In genomic region chr9:137268538-137269201, GRCh38 we compare ENCODE assay signal across 13 cellular contexts. TPM values are rescaled to one million over a fixed set of nuclear protein-coding genes. Genes with fewer than 3 reads are reported as not detected.
DNase-seq lines count a peak whose midpoint lies in the region; ATAC-seq and TF ChIP-seq lines count a peak whose summit lies in the region.
"Had no signal": no experiment of that assay in that cellular context is flagged by ENCODE, and none has a peak within 500 bp of the region (broad histone marks: within the 10 kb centered on the region; RNA-seq: fewer than 3 reads in every experiment).

No MANE protein-coding gene starts in this region.

- peaks cover 38% of the 10 kb centered on the region for H3K4me1 Mint-ChIP-seq in chondrocyte (ENCODE audit: low read depth)
- H3K4me1 Mint-ChIP-seq in memory B cell = peaks cover 22% of the 10 kb centered on the region

- BruUV-seq in mammary epithelial cell (replicated peaks; lab: Mats Ljungman, UMichigan) = no TSS peak

- H3K79me2 ChIP-seq in mammary epithelial cell (ENCODE audit: insufficient read depth, low read length) (no peaks in the 10 kb centered on the region), smooth muscle cell (ENCODE audit: low read depth) (no peaks in the 10 kb centered on the region)

- H3K4me2 ChIP-seq in mammary epithelial cell (ENCODE audit: insufficient read depth, low read depth, low read length) (no peak overlapping the region), smooth muscle cell (no peak overlapping the region)

- H3K9ac ChIP-seq in mammary epithelial cell (ENCODE audit: insufficient read depth, low read length) (no peak overlapping the region), smooth muscle cell (ENCODE audit: low read depth) (no peak overlapping the region)

- intact Hi-C loops in breast epithelium (cut with DNase I; ENCODE audit: low total_unique reads) (loop anchor here (1.0 kb wide), 1 partner anchor 33 kb away; no protein-coding TSS in a partner anchor), mammary epithelial cell (cut with micrococcal nuclease) (no loop called here)

- H3K4me3 Mint-ChIP-seq in chondrocyte (ENCODE audit: unreplicated experiment) (no peak overlapping the region), memory B cell (peak overlapping the region; percentile 87)
- H3K4me3 Mint-ChIP-seq: effector memory CD8-positive, alpha-beta T cell had no signal

- H3K27ac Mint-ChIP-seq in chondrocyte (ENCODE audit: unreplicated experiment) (peak overlapping the region; percentile 71), memory B cell (peak overlapping the region; percentile 54)
- H3K27ac Mint-ChIP-seq: effector memory CD8-positive, alpha-beta T cell had no signal

- no peaks in the 10 kb centered on the region for H3F3A ChIP-seq in smooth muscle cell (ENCODE audit: low read depth)

- in situ Hi-C loops in mammary epithelial cell (cut with MboI; ENCODE audit: low sequenced_read_pairs in 2 of 2) = no loop called here

- H3K27me3 Mint-ChIP-seq in chondrocyte (ENCODE audit: low read depth) (no peaks in the 10 kb centered on the region), memory B cell (no peaks in the 10 kb centered on the region)
- H3K27me3 Mint-ChIP-seq: effector memory CD8-positive, alpha-beta T cell had no signal

- H3K36me3 Mint-ChIP-seq in chondrocyte (ENCODE audit: low read depth) (peaks cover 16% of the 10 kb centered on the region), memory B cell (peaks cover 6% of the 10 kb centered on the region)

- TF ChIP-seq POLR2A in breast epithelium (IDR thresholded peaks at IDR 0.05) = no peak

- DNase-seq in breast epithelium (ENCODE audit: low spot score in 2 of 2) = no peak
- DNase-seq in mammary epithelial cell = no peak
- DNase-seq in chondrocyte (ENCODE audit: low spot score) = no peak
- DNase-seq in memory B cell (ENCODE audit: low spot score in 2 of 2) = no peak
- no peak for DNase-seq in smooth muscle cell (lab: John Stamatoyannopoulos, UW; ENCODE audit: unreplicated experiment)
- DNase-seq: activated effector memory CD4-positive, alpha-beta T cell treated with anti-CD3 and anti-CD28 coated beads, Interleukin-2, amount 50 U/mL, for 16 hours; effector memory CD8-positive, alpha-beta T cell; NCI-H1930 had no signal

- dilution Hi-C loops in mammary epithelial cell (cut with HindIII; ENCODE audit: low sequenced_read_pairs) = loop anchor here (5.0 kb wide), 2 partner anchors 46 to 54 kb away; partner anchors contain the start of gene RNF208

- H3K27me3 ChIP-seq in breast epithelium = no peaks in the 10 kb centered on the region
- H3K27me3 ChIP-seq in mammary epithelial cell (ENCODE audit: insufficient read depth, low read length) = no peaks in the 10 kb centered on the region
- no peaks in the 10 kb centered on the region for H3K27me3 ChIP-seq in smooth muscle cell (ENCODE audit: low read depth)

- H3K27ac ChIP-seq in breast epithelium (peak overlapping the region; percentile 71 to 84), mammary epithelial cell (ENCODE audit: insufficient read depth, low read depth, low read length) (no peak overlapping the region), urinary bladder (ENCODE audit: low read depth) (peak overlapping the region; percentile 25), smooth muscle cell (ENCODE audit: low read depth) (no peak overlapping the region)

- H3K4me3 ChIP-seq in breast epithelium (no peak overlapping the region), mammary epithelial cell (replicated peaks in 1 of 3; ENCODE audit: insufficient read depth in 1 of 3, low read depth in 2 of 3, low read length in 3 of 3) (no peak overlapping the region), urinary bladder (ENCODE audit: low read depth, low read length) (no peak overlapping the region), smooth muscle cell (no peak overlapping the region)

- H3K36me3 ChIP-seq in breast epithelium (peaks cover 5% of the 10 kb centered on the region), mammary epithelial cell (ENCODE audit: insufficient read depth, low read length) (peaks cover 12% of the 10 kb centered on the region), urinary bladder (ENCODE audit: insufficient read depth) (peaks cover 3% of the 10 kb centered on the region), smooth muscle cell (ENCODE audit: low read depth) (no peaks in the 10 kb centered on the region)

- H3K9me3 Mint-ChIP-seq in chondrocyte (ENCODE audit: low read depth) (no peaks in the 10 kb centered on the region), memory B cell (no peaks in the 10 kb centered on the region)
- H3K9me3 Mint-ChIP-seq: effector memory CD8-positive, alpha-beta T cell had no signal

- H3K9me3 ChIP-seq in breast epithelium = no peaks in the 10 kb centered on the region
- H3K9me3 ChIP-seq in mammary epithelial cell (replicated peaks; ENCODE audit: insufficient read depth, low read length) = no peaks in the 10 kb centered on the region
- H3K9me3 ChIP-seq in smooth muscle cell (replicated peaks; ENCODE audit: low read depth) = no peaks in the 10 kb centered on the region

- H2AFZ ChIP-seq in mammary epithelial cell (ENCODE audit: low read depth, low read length) = no peak overlapping the region
- H2AFZ ChIP-seq in smooth muscle cell (ENCODE audit: low read depth) = no peak overlapping the region

- H3K4me1 ChIP-seq in breast epithelium = peaks cover 0 to 3% of the 10 kb centered on the region in 2 donors
- peaks cover 7% of the 10 kb centered on the region for H3K4me1 ChIP-seq in mammary epithelial cell (ENCODE audit: insufficient read depth, low read length)
- no peaks in the 10 kb centered on the region for H3K4me1 ChIP-seq in urinary bladder (ENCODE audit: insufficient read depth)
- H3K4me1 ChIP-seq in smooth muscle cell (ENCODE audit: low read depth) = no peaks in the 10 kb centered on the region

- H4K20me1 ChIP-seq in mammary epithelial cell (ENCODE audit: insufficient read depth, low read length) (no peaks in the 10 kb centered on the region), smooth muscle cell (ENCODE audit: low read depth) (peaks cover 27% of the 10 kb centered on the region)

- TF ChIP-seq CTCF in breast epithelium (IDR thresholded peaks at IDR 0.05) (no peak), mammary epithelial cell (conservative IDR thresholded peaks at IDR 0.05 in 1 of 2, IDR thresholded peaks at IDR 0.05 in 1 of 2; ENCODE audit: extremely low read depth in 1 of 2, insufficient read depth in 1 of 2, low read depth in 1 of 2, low read length in 2 of 2) (no peak), chondrocyte (IDR thresholded peaks at IDR 0.05) (no peak), smooth muscle cell (IDR thresholded peaks at IDR 0.05; ENCODE audit: borderline replicate concordance, insufficient read depth, poor library complexity, severe bottlenecking) (no peak)

- CTCF ChIA-PET in mammary epithelial cell (lab: Charles Lee; ENCODE audit: low non-redundant PET) = no interaction called here

- ATAC-seq in memory B cell (ENCODE audit: low read depth) = peak; percentile 9
- ATAC-seq in GM18868 (IDR thresholded peaks at IDR 0.05; ENCODE audit: unreplicated experiment) = no peak
- no peak for ATAC-seq in HG02759 (IDR thresholded peaks at IDR 0.05; ENCODE audit: unreplicated experiment)
- ATAC-seq: effector memory CD8-positive, alpha-beta T cell; Panc1 had no signal

- 97% methylated on average over 19 of the region's 19 CpGs for WGBS in mammary epithelial cell (ENCODE audit: low coverage, missing lambda C conversion rate)
- 79% methylated on average over 19 of the region's 19 CpGs for WGBS in urinary bladder
- WGBS in smooth muscle cell (ENCODE audit: low lambda C conversion rate) = 90% methylated on average over 19 of the region's 19 CpGs

RNA-seq across cellular contexts. Expression of gene TOR4A, which starts 8.9 kb away (rescaled TPM):
- total RNA-seq in breast epithelium (1 to 10 TPM; 2.9 to 5.4 (median 3.7) TPM), mammary epithelial cell (1 to 10 TPM in 1 of 2 donors, under 1 TPM in 1; 0.73 to 1.5 TPM), chondrocyte (0.85 to 3.5 TPM (median 3.4 TPM) in 3 replicates), urinary bladder (2.0 TPM), smooth muscle cell (4.6 and 6.3 TPM in 2 replicates)
- polyA plus RNA-seq in mammary epithelial cell (0.11 TPM), urinary bladder (8.1 TPM), smooth muscle cell (5.5 and 10.7 TPM in 2 replicates)
- polyA minus RNA-seq in mammary epithelial cell = not detected

RNA-seq across cellular contexts. Expression of gene NELFB, which starts 13.5 kb away (rescaled TPM):
- total RNA-seq in breast epithelium (10 to 100 TPM; 32.6 to 39.2 (median 38.7) TPM), mammary epithelial cell (10 to 100 TPM; 39.5 to 54.9 TPM), chondrocyte (48.0 to 55.1 TPM (median 52.4 TPM) in 3 replicates), urinary bladder (28.9 TPM), smooth muscle cell (23.3 and 31.8 TPM in 2 replicates)
- polyA plus RNA-seq in mammary epithelial cell (44.4 TPM), urinary bladder (64.2 TPM), smooth muscle cell (60.9 and 66.6 TPM in 2 replicates)
- 37.9 TPM for polyA minus RNA-seq in mammary epithelial cell

RNA-seq across cellular contexts. Expression of gene STPG3, which starts 17.6 kb away (rescaled TPM):
- total RNA-seq in breast epithelium = not detected
- not detected for total RNA-seq in mammary epithelial cell
- not detected for polyA plus RNA-seq in mammary epithelial cell
- polyA minus RNA-seq in mammary epithelial cell = not detected
- total RNA-seq in chondrocyte = not detected in 3 replicates
- not detected for total RNA-seq in urinary bladder
- polyA plus RNA-seq in urinary bladder = not detected
- total RNA-seq in smooth muscle cell = not detected in 2 replicates
- polyA plus RNA-seq in smooth muscle cell = not detected in 2 replicates
- total RNA-seq: pulmonary artery endothelial cell had no signal

RNA-seq across cellular contexts. Expression of gene TUBB4B, which starts 27.6 kb away (rescaled TPM):
- 100 to 1,000 TPM; 112 to 188 (median 183) TPM for total RNA-seq in breast epithelium
- total RNA-seq in mammary epithelial cell = 100 to 1,000 TPM; 177 to 464 TPM
- 853 TPM for polyA plus RNA-seq in mammary epithelial cell
- polyA minus RNA-seq in mammary epithelial cell = 613 TPM
- 117 to 155 TPM (median 121 TPM) in 3 replicates for total RNA-seq in chondrocyte
- 57.9 TPM for total RNA-seq in urinary bladder
- 239 TPM for polyA plus RNA-seq in urinary bladder
- 154 and 164 TPM in 2 replicates for total RNA-seq in smooth muscle cell
- polyA plus RNA-seq in smooth muscle cell = 317 and 331 TPM in 2 replicates

RNA-seq across cellular contexts. Expression of gene NRARP, which starts 33.4 kb away (rescaled TPM):
- total RNA-seq in breast epithelium = 1 to 10 TPM; 2.1 to 6.9 (median 3.5) TPM
- total RNA-seq in mammary epithelial cell = 1 to 10 TPM in 1 of 2 donors, under 1 TPM in 1; 0.50 to 1.2 TPM
- 0.37 TPM for polyA plus RNA-seq in mammary epithelial cell
- not detected for polyA minus RNA-seq in mammary epithelial cell
- 0.39 to 6.9 TPM (median 6.7 TPM) in 3 replicates for total RNA-seq in chondrocyte
- total RNA-seq in urinary bladder = 6.3 TPM
- 6.5 TPM for polyA plus RNA-seq in urinary bladder
- total RNA-seq in smooth muscle cell = 2.0 and 3.7 TPM in 2 replicates
- 1.7 and 3.0 TPM in 2 replicates for polyA plus RNA-seq in smooth muscle cell

Comparison
In these comparisons a context has a peak if more than half of its experiments do, and no peak if none do; other contexts are left out.
1. H3K27ac ChIP-seq: peak in breast epithelium (2 of 2) and urinary bladder (single experiment); none in mammary epithelial cell (single experiment) and smooth muscle cell (single experiment).